ENCODE assay signal across 8 cellular contexts in genomic region chr2:160270571-160271113, GRCh38.
DNase-seq lines count a peak whose midpoint lies in the region; ATAC-seq, FAIRE-seq and TF ChIP-seq lines count a peak whose summit lies in the region.

No MANE protein-coding gene starts in this region.

- H3K4me2 ChIP-seq in H1 (ENCODE audit: insufficient read depth in 1 of 2, low read depth in 2 of 2, low read length in 2 of 2) = peak overlapping the region; percentile 68 to 77

- no peak overlapping the region; the same call in 1 of the 2 replicates for H3K18ac ChIP-seq in H1 (ENCODE audit: extremely low read depth, low read length)

- CTCF ChIA-PET in H1 (lab: Charles Lee; ENCODE audit: partially characterized antibody) = interaction anchor here (0.6 to 3.0 kb wide), 23 partner anchors 8 to 793 kb away, joined by 3 to 31 read pairs (median 4); no protein-coding TSS in a partner anchor
- CTCF ChIA-PET in naive thymus-derived CD4-positive, alpha-beta T cell (lab: Charles Lee) = interaction anchor here (0.6 to 1.9 kb wide), 6 partner anchors 9 to 725 kb away, joined by 3 to 6 read pairs (median 4); no protein-coding TSS in a partner anchor

- peaks cover 0 to 34% (median 9%) of the 10 kb centered on the region in 5 donors for H3K36me3 Mint-ChIP-seq in naive thymus-derived CD4-positive, alpha-beta T cell

- H2BK5ac ChIP-seq in H1 (ENCODE audit: low read depth, low read length) = peak overlapping the region; percentile 57; the same call in 1 of the 2 replicates

- peak overlapping the region; percentile 62; the same call in 1 of the 2 replicates for H2BK15ac ChIP-seq in H1 (ENCODE audit: low read length)

- peaks cover 3 to 17% (median 11%) of the 10 kb centered on the region in 4 experiments for H3K4me1 ChIP-seq in H1 (replicated peaks in 1 of 4; ENCODE audit: control insufficient read depth in 3 of 4, insufficient read depth in 4 of 4, low read length in 3 of 4)
- peaks cover 5 to 7% of the 10 kb centered on the region in 2 donors for H3K4me1 ChIP-seq in naive thymus-derived CD4-positive, alpha-beta T cell (ENCODE audit: control insufficient read depth in 2 of 2, insufficient read depth in 2 of 2, low read length in 2 of 2)

- no peaks in the 10 kb centered on the region for H4K20me1 ChIP-seq in H1 (replicated peaks in 1 of 2; ENCODE audit: control insufficient read depth in 1 of 2, insufficient read depth in 2 of 2, low read length in 2 of 2)

- POLR2A ChIA-PET in H1 (lab: Charles Lee; ENCODE audit: partially characterized antibody) = interaction anchor here (0.6 to 1.6 kb wide), 6 partner anchors 9 to 240 kb away, joined by 3 to 9 read pairs (median 4); no protein-coding TSS in a partner anchor
- POLR2A ChIA-PET in naive thymus-derived CD4-positive, alpha-beta T cell (lab: Charles Lee) = interaction anchor here (0.6 to 1.2 kb wide), 2 partner anchors 137 to 144 kb away, joined by 3 read pairs; no protein-coding TSS in a partner anchor

- H4K91ac ChIP-seq in H1 (replicated peaks; ENCODE audit: insufficient read length, low read length) = peak overlapping the region; percentile 12

- 68% methylated on average over 15 of the region's 15 CpGs; no CpG with 5 or more reads in 1 of the 2 experiments for WGBS in H1 (ENCODE audit: extremely low coverage in 1 of 2, insufficient coverage in 1 of 2, insufficient read length in 1 of 2, insufficient replicate concordance in 2 of 2, low coverage in 1 of 2, low lambda C conversion rate in 2 of 2, missing lambda C conversion rate in 1 of 2), 2 experiments

- H3K4ac ChIP-seq in H1 (replicated peaks; ENCODE audit: insufficient read length, low read depth, low read length) = peak overlapping the region; percentile 32

- no peak overlapping the region for H3K56ac ChIP-seq in H1 (replicated peaks; ENCODE audit: insufficient read length, low read depth, low read length)

- H2BK120ac ChIP-seq in H1 (replicated peaks; ENCODE audit: low read depth, low read length) = no peak overlapping the region

- H3K4me3 ChIP-seq in MG63 (peak overlapping the region; percentile 8), H1 (ENCODE audit: extremely low read depth in 1 of 4, insufficient read depth in 2 of 4, low read depth in 3 of 4, low read length in 4 of 4) (peak overlapping the region; percentile 28 to 60 (median 54); a peak in 7 of 8 replicates)
- H3K4me3 ChIP-seq in naive thymus-derived CD4-positive, alpha-beta T cell (ENCODE audit: low read length) = no peak overlapping the region

- TF ChIP-seq POLR2A in H1 (IDR thresholded peaks at IDR 0.05; ENCODE audit: control extremely low read depth in 1 of 2, low read depth in 2 of 2, low read length in 2 of 2) = no peak

- H3K36me3 ChIP-seq in MG63 (peaks cover 53% of the 10 kb centered on the region), H1 (ENCODE audit: control insufficient read depth in 2 of 4, insufficient read depth in 4 of 4, low read length in 3 of 4) (peaks cover 0 to 6% (median 2%) of the 10 kb centered on the region in 4 experiments; a peak in 2 of 8 replicates)
- H3K36me3 ChIP-seq in naive thymus-derived CD4-positive, alpha-beta T cell (ENCODE audit: control insufficient read depth in 2 of 3, insufficient read depth in 3 of 3, low read length in 3 of 3) = peaks cover 0 to 12% (median 9%) of the 10 kb centered on the region in 3 experiments

- H3K23me2 ChIP-seq in H1 (ENCODE audit: low read depth, low read length) = peaks cover 2% of the 10 kb centered on the region; the same call in 1 of the 2 replicates

- FAIRE-seq in H1 (lab: Jason Lieb, UNC) = no peak

- peaks cover 9 to 42% (median 28%) of the 10 kb centered on the region in 7 donors for H3K4me1 Mint-ChIP-seq in naive thymus-derived CD4-positive, alpha-beta T cell

- H2BK12ac ChIP-seq in H1 (ENCODE audit: low read depth, low read length) = peak overlapping the region; percentile 78

- H3K9ac ChIP-seq in H1 (replicated peaks in 1 of 4; ENCODE audit: extremely low read depth in 1 of 4, low read depth in 3 of 4, low read length in 3 of 4) = peak overlapping the region in 3 of 4 experiments; percentile 25 to 81 (median 73); a peak in 5 of 7 replicates

- no peak for ATAC-seq in naive thymus-derived CD4-positive, alpha-beta T cell
- no peak for ATAC-seq in HG03039 (IDR thresholded peaks at IDR 0.05; ENCODE audit: unreplicated experiment)

- no peaks in the 10 kb centered on the region for H3K9me3 Mint-ChIP-seq in naive thymus-derived CD4-positive, alpha-beta T cell

- peak overlapping the region in 8 of 9 donors; percentile 83 to 97 (median 89) for H3K27ac Mint-ChIP-seq in naive thymus-derived CD4-positive, alpha-beta T cell

- H3K79me1 ChIP-seq in H1 (ENCODE audit: low read depth, low read length) = no peaks in the 10 kb centered on the region

- no peak overlapping the region for H3K23ac ChIP-seq in H1 (ENCODE audit: insufficient read length)

- H3K4me3 Mint-ChIP-seq in naive thymus-derived CD4-positive, alpha-beta T cell = peak overlapping the region; percentile 51 to 95 (median 82)

- no peak for TF ChIP-seq EP300 in H1 (IDR thresholded peaks at IDR 0.05; ENCODE audit: borderline replicate concordance in 1 of 2, low read depth in 2 of 2, low read length in 2 of 2)

- no peak overlapping the region for H4K5ac ChIP-seq in H1 (ENCODE audit: insufficient read length, low read depth, low read length)

- intact Hi-C loops in naive thymus-derived CD4-positive, alpha-beta T cell (cut with micrococcal nuclease) = loop anchor here in 1 of 2 donors (1.0 to 10.0 kb wide), 7 partner anchors 8 to 702 kb away; partner anchors contain the start of genes LY75 and RBMS1

- peaks cover 0 to 10% (median 0%) of the 10 kb centered on the region in 5 donors for H3K27me3 Mint-ChIP-seq in naive thymus-derived CD4-positive, alpha-beta T cell

- H2AK5ac ChIP-seq in H1 (ENCODE audit: low read depth, low read length) = 0 out of 2 replicates have a peak overlapping the region, but pooled peaks have one; percentile 5

- DNase-seq in AG08396 (ENCODE audit: low spot score) (peak; percentile 54), MG63 (no peak), H1 (ENCODE audit: low read depth in 1 of 2, low spot score in 2 of 2) (peak in 1 of 2 experiments; percentile 47), SHP77 treated with DMSO at 0.1 percent for 48 hours (lab: John Stamatoyannopoulos, UW) (no peak), NCI-H1694 (lab: John Stamatoyannopoulos, UW) (no peak)
- DNase-seq in naive thymus-derived CD4-positive, alpha-beta T cell = peak in 4 of 9 donors; percentile 7 to 23 (median 18)
- DNase-seq in stimulated activated CD4-positive, alpha-beta T cell treated with anti-CD3 and anti-CD28 coated beads, Interleukin-4, amount 100 ng/mL, for 24 hours = no peak

- H3K9me3 ChIP-seq in MG63 (no peaks in the 10 kb centered on the region), H1 (ENCODE audit: insufficient read depth in 2 of 2, low read depth in 1 of 2, low read length in 1 of 2) (no peaks in the 10 kb centered on the region)
- H3K9me3 ChIP-seq in naive thymus-derived CD4-positive, alpha-beta T cell (ENCODE audit: control insufficient read depth in 2 of 3, low read length in 3 of 3) = no peaks in the 10 kb centered on the region

- H4K8ac ChIP-seq in H1 (ENCODE audit: extremely low read depth, insufficient read depth, low read length) = 0 out of 2 replicates have a peak overlapping the region, but pooled peaks have one; percentile 92

- H3K27me3 ChIP-seq in MG63 (no peaks in the 10 kb centered on the region), H1 (replicated peaks in 1 of 4; ENCODE audit: control insufficient read depth in 3 of 4, extremely low read depth in 1 of 4, insufficient read depth in 3 of 4, low read length in 3 of 4) (peaks cover 2 to 10% (median 7%) of the 10 kb centered on the region in 4 experiments)
- no peaks in the 10 kb centered on the region for H3K27me3 ChIP-seq in naive thymus-derived CD4-positive, alpha-beta T cell (ENCODE audit: control insufficient read depth in 2 of 2, insufficient read depth in 2 of 2, low read length in 2 of 2)

- H2AFZ ChIP-seq in H1 (ENCODE audit: low read length) = no peak overlapping the region

- TF ChIP-seq CTCF in H1 (IDR thresholded peaks at IDR 0.05; ENCODE audit: control extremely low read depth in 1 of 3, insufficient read depth in 1 of 3, low read depth in 1 of 3, low read length in 3 of 3) = no peak

- H3K79me2 ChIP-seq in H1 (ENCODE audit: control insufficient read depth in 1 of 2, insufficient read depth in 2 of 2, low read length in 2 of 2) = no peaks in the 10 kb centered on the region

- TF ChIP-seq RAD21 in H1 (IDR thresholded peaks at IDR 0.05 in 1 of 2, conservative IDR thresholded peaks at IDR 0.05 in 1 of 2; ENCODE audit: low read depth in 2 of 2, low read length in 2 of 2) = no peak

- H3K14ac ChIP-seq in H1 (ENCODE audit: insufficient read length) = no peak overlapping the region

- H2BK20ac ChIP-seq in H1 (ENCODE audit: low read length) = no peak overlapping the region

- no peak overlapping the region for H3K27ac ChIP-seq in H1 (ENCODE audit: low read depth, low read length)
- H3K27ac ChIP-seq in naive thymus-derived CD4-positive, alpha-beta T cell (ENCODE audit: low read depth, low read length) = peak overlapping the region; percentile 66

TF ChIP-seq in H1, 55 proteins besides CTCF, POLR2A, EP300 and RAD21:
- peak; percentile 17 for TF ChIP-seq ASH2L (IDR thresholded peaks at IDR 0.05; ENCODE audit: low read length)
- TF ChIP-seq, protein P1, sequence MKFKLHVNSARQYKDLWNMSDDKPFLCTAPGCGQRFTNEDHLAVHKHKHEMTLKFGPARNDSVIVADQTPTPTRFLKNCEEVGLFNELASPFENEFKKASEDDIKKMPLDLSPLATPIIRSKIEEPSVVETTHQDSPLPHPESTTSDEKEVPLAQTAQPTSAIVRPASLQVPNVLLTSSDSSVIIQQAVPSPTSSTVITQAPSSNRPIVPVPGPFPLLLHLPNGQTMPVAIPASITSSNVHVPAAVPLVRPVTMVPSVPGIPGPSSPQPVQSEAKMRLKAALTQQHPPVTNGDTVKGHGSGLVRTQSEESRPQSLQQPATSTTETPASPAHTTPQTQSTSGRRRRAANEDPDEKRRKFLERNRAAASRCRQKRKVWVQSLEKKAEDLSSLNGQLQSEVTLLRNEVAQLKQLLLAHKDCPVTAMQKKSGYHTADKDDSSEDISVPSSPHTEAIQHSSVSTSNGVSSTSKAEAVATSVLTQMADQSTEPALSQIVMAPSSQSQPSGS (IDR thresholded peaks at IDR 0.05; ENCODE audit: low read length) = 0 out of 2 replicates have a peak, but pooled peaks have one; percentile 6
- TF ChIP-seq CHD2 (IDR thresholded peaks at IDR 0.05; ENCODE audit: low read length) = no peak
